Comparison of ENCODE assay signal across 18 cellular contexts in genomic region chr12:114919479-114919878, GRCh38.
"Had no signal": no experiment of that assay in that cellular context is flagged by ENCODE, and none has a peak within 500 bp of the region (broad histone marks: within the 10 kb centered on the region; RNA-seq: fewer than 3 reads in every experiment).

No MANE protein-coding gene starts in this region.

- H3K9me3 Mint-ChIP-seq: activated B cell treated with CpG ODN at 0.5 μM for 24 hours; stimulated activated memory B cell treated with anti-CD40 and anti-IgM and Interleukin-4, amounts not matched to agents 10 μg/mL and 1 μg/mL and 100 μg/mL, for 72 hours had no signal

- H3K27me3 ChIP-seq: esophagus squamous epithelium, foreskin keratinocyte, thyroid gland had no signal

- H3K27ac Mint-ChIP-seq: activated B cell treated with CpG ODN at 0.5 μM for 24 hours; activated CD8-positive, alpha-beta T cell treated with anti-CD3 and anti-CD28 coated beads for 36 hours; activated naive CD8-positive, alpha-beta T cell treated with anti-CD3 and anti-CD28 coated beads for 36 hours; activated T-cell treated with anti-CD3 and anti-CD28 coated beads, Interleukin-2, amount 50 U/mL, for 72 hours; brain; immature natural killer cell; stimulated activated memory B cell treated with anti-CD40 and anti-IgM and Interleukin-4, amounts not matched to agents 10 μg/mL and 1 μg/mL and 100 μg/mL, for 72 hours had no signal

- H3K27me3 Mint-ChIP-seq: activated B cell treated with CpG ODN at 0.5 μM for 24 hours; activated CD8-positive, alpha-beta T cell treated with anti-CD3 and anti-CD28 coated beads for 36 hours; brain; stimulated activated memory B cell treated with anti-CD40 and anti-IgM and Interleukin-4, amounts not matched to agents 10 μg/mL and 1 μg/mL and 100 μg/mL, for 72 hours had no signal

- ATAC-seq: activated CD8-positive, alpha-beta T cell treated with anti-CD3 and anti-CD28 coated beads for 36 hours; activated T-cell treated with anti-CD3 and anti-CD28 coated beads, Interleukin-2, amount 50 U/mL, for 72 hours; left cardiac atrium; lower lobe of right lung; pancreas; stimulated activated memory B cell treated with anti-CD40 and anti-IgM and Interleukin-4, amounts not matched to agents 10 μg/mL and 1 μg/mL and 100 μg/mL, for 72 hours had no signal

- H3K36me3 ChIP-seq: esophagus squamous epithelium, lower lobe of right lung, pancreas, thyroid gland had no signal

- H3K9me3 ChIP-seq: lower lobe of right lung, pancreas, thyroid gland had no signal

- H3K4me3 ChIP-seq: esophagus squamous epithelium, lower lobe of right lung, pancreas, thyroid gland had no signal

- H3K4me3 Mint-ChIP-seq: activated B cell treated with CpG ODN at 0.5 μM for 24 hours; activated CD8-positive, alpha-beta T cell treated with anti-CD3 and anti-CD28 coated beads for 36 hours; activated naive CD8-positive, alpha-beta T cell treated with anti-CD3 and anti-CD28 coated beads for 36 hours; activated T-cell treated with anti-CD3 and anti-CD28 coated beads, Interleukin-2, amount 50 U/mL, for 72 hours; brain; immature natural killer cell; stimulated activated memory B cell treated with anti-CD40 and anti-IgM and Interleukin-4, amounts not matched to agents 10 μg/mL and 1 μg/mL and 100 μg/mL, for 72 hours had no signal

- H3K36me3 Mint-ChIP-seq: activated naive CD8-positive, alpha-beta T cell treated with anti-CD3 and anti-CD28 coated beads for 36 hours; brain; immature natural killer cell; stimulated activated memory B cell treated with anti-CD40 and anti-IgM and Interleukin-4, amounts not matched to agents 10 μg/mL and 1 μg/mL and 100 μg/mL, for 72 hours had no signal

- H3K4me1 ChIP-seq: lower lobe of right lung, pancreas, thyroid gland had no signal

- H3K4me1 Mint-ChIP-seq: activated B cell treated with CpG ODN at 0.5 μM for 24 hours; activated naive CD8-positive, alpha-beta T cell treated with anti-CD3 and anti-CD28 coated beads for 36 hours; immature natural killer cell; stimulated activated memory B cell treated with anti-CD40 and anti-IgM and Interleukin-4, amounts not matched to agents 10 μg/mL and 1 μg/mL and 100 μg/mL, for 72 hours had no signal

- H3K27ac ChIP-seq: esophagus squamous epithelium, foreskin keratinocyte, lower lobe of right lung, pancreas, thyroid gland had no signal

- DNase-seq: activated B cell treated with CpG ODN at 0.5 μM for 24 hours; activated CD4-positive, alpha-beta T cell treated with anti-CD3 and anti-CD28 coated beads for 48 hours; activated CD8-positive, alpha-beta T cell treated with anti-CD3 and anti-CD28 coated beads for 36 hours; activated naive CD8-positive, alpha-beta T cell treated with anti-CD3 and anti-CD28 coated beads for 36 hours; activated T-cell treated with anti-CD3 and anti-CD28 coated beads, Interleukin-2, amount 50 U/mL, for 72 hours; amygdala; cerebellar nuclear complex; effector CD8-positive, alpha-beta T cell; esophagus squamous epithelium; immature natural killer cell; left cardiac atrium; lower lobe of right lung; pancreas; stimulated activated CD4-positive, alpha-beta T cell treated with anti-CD3 and anti-CD28 coated beads, Interleukin-2, amount 100 ng/mL, for 48 hours; thyroid gland had no signal
